8 cellular contexts compared by ENCODE assay signal in genomic region chr11:118610220-118610772, GRCh38. TPM values are rescaled to one million over a fixed set of nuclear protein-coding genes. Genes with fewer than 3 reads are reported as not detected.
DNase-seq lines count a peak whose midpoint lies in the region; ATAC-seq and TF ChIP-seq lines count a peak whose summit lies in the region.

No MANE protein-coding gene starts in this region.

- H3K27ac Mint-ChIP-seq in activated naive CD4-positive, alpha-beta T cell treated with anti-CD3 and anti-CD28 coated beads for 36 hours = no peak overlapping the region
- no peak overlapping the region for H3K27ac Mint-ChIP-seq in mesothelial cell of epicardium

- peaks cover 21% of the 10 kb centered on the region for H3K4me1 ChIP-seq in upper lobe of right lung

- H3K9me3 Mint-ChIP-seq in activated naive CD4-positive, alpha-beta T cell treated with anti-CD3 and anti-CD28 coated beads for 36 hours = no peaks in the 10 kb centered on the region
- H3K9me3 Mint-ChIP-seq in mesothelial cell of epicardium = no peaks in the 10 kb centered on the region

- peaks cover 7% of the 10 kb centered on the region for H3K36me3 ChIP-seq in upper lobe of right lung

- peak overlapping the region; percentile 87 for H3K4me3 ChIP-seq in choroid plexus epithelial cell (ENCODE audit: low read depth, low read length)
- H3K4me3 ChIP-seq in upper lobe of right lung = peak overlapping the region; percentile 55

- H3K27me3 ChIP-seq in upper lobe of right lung = no peaks in the 10 kb centered on the region

- H3K27me3 Mint-ChIP-seq in activated naive CD4-positive, alpha-beta T cell treated with anti-CD3 and anti-CD28 coated beads for 36 hours (ENCODE audit: low read depth) = peaks cover 17% of the 10 kb centered on the region
- peaks cover 34% of the 10 kb centered on the region for H3K27me3 Mint-ChIP-seq in mesothelial cell of epicardium (ENCODE audit: low read depth)

- no peaks in the 10 kb centered on the region for H3K36me3 Mint-ChIP-seq in activated naive CD4-positive, alpha-beta T cell treated with anti-CD3 and anti-CD28 coated beads for 36 hours (ENCODE audit: low read depth)
- H3K36me3 Mint-ChIP-seq in mesothelial cell of epicardium = no peaks in the 10 kb centered on the region

- intact Hi-C loops in activated naive CD4-positive, alpha-beta T cell treated with anti-CD3 and anti-CD28 coated beads for 36 hours (cut with micrococcal nuclease) = no loop called here
- intact Hi-C loops in upper lobe of right lung (cut with DNase I) = no loop called here

- no peak for ATAC-seq in upper lobe of right lung

- CTCF ChIA-PET in activated naive CD4-positive, alpha-beta T cell treated with anti-CD3 and anti-CD28 coated beads for 36 hours (lab: Charles Lee) = interaction anchor here (1.5 to 7.3 kb wide), 3 partner anchors 11 to 37 kb away, joined by 5 to 106 read pairs (median 14); no protein-coding TSS in a partner anchor

- TF ChIP-seq CTCF in choroid plexus epithelial cell (conservative IDR thresholded peaks at IDR 0.05; ENCODE audit: low read depth, low read length) = no peak
- no peak for TF ChIP-seq CTCF in mesothelial cell of epicardium (IDR thresholded peaks at IDR 0.05; ENCODE audit: unreplicated experiment)
- no peak for TF ChIP-seq CTCF in upper lobe of right lung (IDR thresholded peaks at IDR 0.05)

- no peaks in the 10 kb centered on the region for H3K9me3 ChIP-seq in upper lobe of right lung

- peak overlapping the region; percentile 63 for H3K4me3 Mint-ChIP-seq in activated naive CD4-positive, alpha-beta T cell treated with anti-CD3 and anti-CD28 coated beads for 36 hours
- H3K4me3 Mint-ChIP-seq in mesothelial cell of epicardium = peak overlapping the region; percentile 68

- no peak for DNase-seq in activated naive CD4-positive, alpha-beta T cell treated with anti-CD3 and anti-CD28 coated beads for 36 hours
- DNase-seq in activated naive CD4-positive, alpha-beta T cell treated with anti-CD3 and anti-CD28 coated beads, Interleukin-2, amount 50 U/mL, for 16 hours = no peak
- DNase-seq in choroid plexus epithelial cell (ENCODE audit: low read depth) (no peak), mesothelial cell of epicardium (ENCODE audit: low spot score in 2 of 2, unreplicated experiment in 2 of 2) (no peak), upper lobe of right lung (no peak), midbrain (lab: John Stamatoyannopoulos, UW) (no peak), pons (ENCODE audit: low spot score) (no peak), C1 segment of cervical spinal cord (lab: John Stamatoyannopoulos, UW) (no peak)

- peaks cover 20% of the 10 kb centered on the region for H3K4me1 Mint-ChIP-seq in activated naive CD4-positive, alpha-beta T cell treated with anti-CD3 and anti-CD28 coated beads for 36 hours (ENCODE audit: low read depth)
- peaks cover 72% of the 10 kb centered on the region for H3K4me1 Mint-ChIP-seq in mesothelial cell of epicardium

- H3K27ac ChIP-seq in upper lobe of right lung = peak overlapping the region; percentile 86

RNA-seq across cellular contexts. Expression of gene PHLDB1, which starts 2.9 kb away (rescaled TPM):
- total RNA-seq in activated naive CD4-positive, alpha-beta T cell treated with anti-CD3 and anti-CD28 coated beads for 36 hours = 1 to 10 TPM; 2.0 TPM
- total RNA-seq in mesothelial cell of epicardium (138 to 148 TPM (median 139 TPM) in 3 replicates), upper lobe of right lung (79.6 TPM)

RNA-seq across cellular contexts. Expression of gene ARCN1, which starts 38.1 kb away (rescaled TPM):
- total RNA-seq in activated naive CD4-positive, alpha-beta T cell treated with anti-CD3 and anti-CD28 coated beads for 36 hours = 100 to 1,000 TPM; 159 to 174 TPM
- 139 to 144 TPM (median 140 TPM) in 3 replicates for total RNA-seq in mesothelial cell of epicardium
- 120 TPM for total RNA-seq in upper lobe of right lung

RNA-seq across cellular contexts. Expression of gene IFT46, which starts 44.6 kb away (rescaled TPM):
- 10 to 100 TPM; 18.1 to 20.0 TPM for total RNA-seq in activated naive CD4-positive, alpha-beta T cell treated with anti-CD3 and anti-CD28 coated beads for 36 hours
- total RNA-seq in mesothelial cell of epicardium (22.3 to 24.1 TPM (median 23.7 TPM) in 3 replicates), upper lobe of right lung (18.2 TPM)

Comparison
In these comparisons a context has a peak if more than half of its experiments do, and no peak if none do; other contexts are left out.
1. RNA of gene PHLDB1, which starts 2.9 kb away (total RNA-seq): 138 to 148 TPM in mesothelial cell of epicardium and 79.6 TPM in upper lobe of right lung (single experiment); 2.0 TPM in activated naive CD4-positive, alpha-beta T cell treated with anti-CD3 and anti-CD28 coated beads for 36 hours; every median in the first group is over 10 times any median in the second.